In the genomic region with DNA sequence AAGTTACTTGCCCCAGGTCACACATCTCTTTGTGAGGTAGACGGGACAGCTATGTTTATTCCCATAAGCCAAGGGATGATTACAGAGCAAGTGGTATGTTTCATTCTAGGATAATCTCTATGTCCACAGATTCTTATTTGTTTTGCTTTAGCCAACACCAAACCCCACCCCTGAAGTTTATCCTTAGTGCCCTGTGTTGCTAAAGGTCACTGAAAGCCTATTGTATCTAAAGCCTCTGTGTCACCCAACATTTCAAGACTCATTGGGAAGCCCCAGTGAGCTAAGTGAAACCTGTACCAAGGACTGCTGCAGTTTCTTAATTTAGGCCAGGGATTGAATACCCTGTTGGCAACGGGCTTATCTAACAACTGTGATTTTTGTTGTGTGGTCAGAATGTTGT, we compare ENCODE assay signal across 16 cellular contexts.
"Had no signal": no experiment of that assay in that cellular context is flagged by ENCODE, and none has a peak within 500 bp of the region (broad histone marks: within the 10 kb centered on the region; RNA-seq: fewer than 3 reads in every experiment).

No MANE protein-coding gene starts in this region.

- H3K9me3 ChIP-seq: ascending aorta, breast epithelium, suprapubic skin, upper lobe of left lung had no signal

- DNase-seq: activated naive CD4-positive, alpha-beta T cell treated with anti-CD3 and anti-CD28 coated beads for 36 hours; activated naive CD8-positive, alpha-beta T cell treated with anti-CD3 and anti-CD28 coated beads, Interleukin-2, amount 50 U/mL, for 24 hours; dermis blood vessel endothelial cell; left ventricle myocardium superior; mesenchymal stem cell; natural killer cell; nucleus accumbens; right cardiac atrium; stimulated activated naive CD8-positive, alpha-beta T cell treated with anti-CD3 and anti-CD28 coated beads, Interleukin-15, Interleukin-2, amounts not matched to agents 100 U/mL and 50 U/mL, for 24 hours; T-helper 9 cell; upper lobe of left lung had no signal

- H3K36me3 ChIP-seq: breast epithelium, suprapubic skin had no signal

- H3K4me1 ChIP-seq: breast epithelium, suprapubic skin, upper lobe of left lung had no signal

- H3K4me2 ChIP-seq: smooth muscle cell had no signal

- H3K4me3 ChIP-seq: ascending aorta, breast epithelium, smooth muscle cell, suprapubic skin, upper lobe of left lung had no signal

- H3K27ac ChIP-seq: breast epithelium, suprapubic skin, upper lobe of left lung had no signal

- ATAC-seq: activated CD4-positive, CD25-positive, alpha-beta regulatory T cell treated with anti-CD3 and anti-CD28 coated beads, Interleukin-2, amount 50 U/mL, for 24 hours; activated naive CD8-positive, alpha-beta T cell treated with anti-CD3 and anti-CD28 coated beads, Interleukin-2, amount 50 U/mL, for 24 hours; left ventricle myocardium superior; natural killer cell; right cardiac atrium; stimulated activated naive CD8-positive, alpha-beta T cell treated with anti-CD3 and anti-CD28 coated beads, Interleukin-15, Interleukin-2, amounts not matched to agents 100 U/mL and 50 U/mL, for 24 hours had no signal

- H3K27me3 ChIP-seq: ascending aorta, breast epithelium, suprapubic skin, upper lobe of left lung had no signal
